Comparison of ENCODE assay signal across 28 cellular contexts in the genomic region with DNA sequence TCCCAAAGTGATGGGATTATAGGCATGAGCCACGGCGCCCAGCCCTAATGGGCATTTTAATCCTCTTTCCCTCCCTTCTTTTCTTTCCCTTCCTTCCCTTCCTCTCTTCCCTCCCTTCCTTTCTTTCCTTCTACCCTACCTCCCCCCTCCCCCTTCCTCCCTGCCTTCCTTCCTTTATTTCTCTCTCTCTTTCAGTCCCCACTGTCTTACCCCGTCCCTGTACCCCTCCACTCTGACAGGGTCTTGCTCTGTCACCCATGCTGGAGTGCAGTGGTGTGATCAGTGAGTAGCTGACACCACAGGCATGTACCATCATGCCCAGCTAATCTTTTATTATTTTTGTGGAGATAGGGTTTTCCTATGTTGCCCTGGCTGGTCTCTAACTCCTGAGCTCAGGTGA. TPM values are rescaled to one million over a fixed set of nuclear protein-coding genes. Genes with fewer than 3 reads are reported as not detected.
A peak's percentile ranks its signal among the peaks of the same experiment; 100 is the strongest.
DNase-seq lines count a peak whose midpoint lies in the region; ATAC-seq and TF ChIP-seq lines count a peak whose summit lies in the region.
"Had no signal": no experiment of that assay in that cellular context is flagged by ENCODE, and none has a peak within 500 bp of the region (broad histone marks: within the 10 kb centered on the region; RNA-seq: fewer than 3 reads in every experiment).

No MANE protein-coding gene starts in this region.

- H3K4me3 ChIP-seq in epithelial cell of esophagus (ENCODE audit: low read length), result no peak overlapping the region
- H3K4me3 ChIP-seq: esophagus muscularis mucosa, heart right ventricle, psoas muscle had no signal

- H3K27ac Mint-ChIP-seq in natural killer cell (peak overlapping the region; percentile 7 to 42), T-helper 17 cell (peak overlapping the region; percentile 49), type B pancreatic cell (peak overlapping the region; percentile 43)
- H3K27ac Mint-ChIP-seq in natural killer cell treated with Interleukin-12 subunit alpha and Interleukin-12 subunit beta and Interleukin-15 and Interleukin-18, amount 100 ng/mL, for 72 hours, result no peak overlapping the region
- H3K27ac Mint-ChIP-seq: activated naive CD4-positive, alpha-beta T cell treated with anti-CD3 and anti-CD28 coated beads, Interleukin-2, amount 10 ng/mL, durations not matched to agents 7 days and 5 days; stimulated activated naive CD8-positive, alpha-beta T cell treated with anti-CD3 and anti-CD28 coated beads, Interleukin-15, Interleukin-2, amounts not matched to agents 100 ng/mL and 50 ng/mL, for 24 hours had no signal

- intact Hi-C loops in natural killer cell (cut with micrococcal nuclease) (no loop called here), left colon (cut with DNase I, micrococcal nuclease) (no loop called here)

- H3K4me1 Mint-ChIP-seq in natural killer cell, result peaks cover 68 to 78% of the 10 kb centered on the region in 2 donors
- peaks cover 52 to 56% of the 10 kb centered on the region in 2 donors for H3K4me1 Mint-ChIP-seq in natural killer cell treated with Interleukin-12 subunit alpha and Interleukin-12 subunit beta and Interleukin-15 and Interleukin-18, amount 100 ng/mL, for 72 hours (ENCODE audit: low read depth in 2 of 2)
- H3K4me1 Mint-ChIP-seq in T-helper 17 cell, result peaks cover 45% of the 10 kb centered on the region
- peaks cover 27% of the 10 kb centered on the region for H3K4me1 Mint-ChIP-seq in type B pancreatic cell (ENCODE audit: unreplicated experiment)

- DNase-seq in natural killer cell (no peak), T-helper 17 cell (no peak), epithelial cell of esophagus (ENCODE audit: low read depth) (peak; percentile 49), type B pancreatic cell (ENCODE audit: extremely low spot score, unreplicated experiment) (no peak), HUDEP-2 (lab: John Stamatoyannopoulos, UW; ENCODE audit: unreplicated experiment in 76 of 76) (no peak), left colon (no peak)
- DNase-seq in natural killer cell treated with Interleukin-12 subunit alpha and Interleukin-12 subunit beta and Interleukin-15 and Interleukin-18, amount 100 ng/mL, for 72 hours (ENCODE audit: low spot score), result no peak
- DNase-seq: activated CD4-positive, alpha-beta T cell treated with anti-CD3 and anti-CD28 coated beads, Interleukin-2, amount 50 U/mL, for 1 hour; activated naive CD4-positive, alpha-beta T cell treated with anti-CD3 and anti-CD28 coated beads, Interleukin-2, amount 10 ng/mL, durations not matched to agents 7 days and 5 days; activated T-cell treated with anti-CD3 and anti-CD28 coated beads, Interleukin-2, amount 50 U/mL, for 72 hours; AML-193; amniotic stem cell; DMS79 treated with DMSO at 0.1 percent for 48 hours; effector memory CD8-positive, alpha-beta T cell; foreskin melanocyte; heart right ventricle; NCI-H1092; NCI-H187; NCI-H2171 treated with DMSO at 0.1 percent for 48 hours; NCI-H510A treated with DMSO at 0.1 percent for 48 hours; NK-92 treated with Interleukin-12 subunit alpha and Interleukin-12 subunit beta, amount 100 ng/mL, for 24 hours; PC-3; psoas muscle; SHP77 treated with DMSO at 0.1 percent for 48 hours; T-helper 9 cell had no signal

- no peak for TF ChIP-seq CTCF in natural killer cell (IDR thresholded peaks at IDR 0.05)
- no peak for TF ChIP-seq CTCF in epithelial cell of esophagus (IDR thresholded peaks at IDR 0.05; ENCODE audit: insufficient read depth, low read depth, low read length, missing control alignments)
- no peak for TF ChIP-seq CTCF in type B pancreatic cell (conservative IDR thresholded peaks at IDR 0.05)

- H3K27me3 Mint-ChIP-seq in natural killer cell (ENCODE audit: low read depth in 2 of 2), result no peaks in the 10 kb centered on the region
- no peaks in the 10 kb centered on the region for H3K27me3 Mint-ChIP-seq in natural killer cell treated with Interleukin-12 subunit alpha and Interleukin-12 subunit beta and Interleukin-15 and Interleukin-18, amount 100 ng/mL, for 72 hours
- no peaks in the 10 kb centered on the region for H3K27me3 Mint-ChIP-seq in T-helper 17 cell
- H3K27me3 Mint-ChIP-seq in type B pancreatic cell, result no peaks in the 10 kb centered on the region
- H3K27me3 Mint-ChIP-seq: activated naive CD4-positive, alpha-beta T cell treated with anti-CD3 and anti-CD28 coated beads, Interleukin-2, amount 10 ng/mL, durations not matched to agents 7 days and 5 days; effector memory CD8-positive, alpha-beta T cell; stimulated activated naive CD8-positive, alpha-beta T cell treated with anti-CD3 and anti-CD28 coated beads, Interleukin-15, Interleukin-2, amounts not matched to agents 100 ng/mL and 50 ng/mL, for 24 hours had no signal

- H3K36me3 Mint-ChIP-seq in natural killer cell (no peaks in the 10 kb centered on the region), T-helper 17 cell (ENCODE audit: low read depth) (no peaks in the 10 kb centered on the region), type B pancreatic cell (peaks cover 17% of the 10 kb centered on the region)
- H3K36me3 Mint-ChIP-seq in natural killer cell treated with Interleukin-12 subunit alpha and Interleukin-12 subunit beta and Interleukin-15 and Interleukin-18, amount 100 ng/mL, for 72 hours, result peaks cover 1% of the 10 kb centered on the region

- H3K4me3 Mint-ChIP-seq in natural killer cell (no peak overlapping the region), T-helper 17 cell (peak overlapping the region; percentile 21), type B pancreatic cell (no peak overlapping the region)
- no peak overlapping the region for H3K4me3 Mint-ChIP-seq in natural killer cell treated with Interleukin-12 subunit alpha and Interleukin-12 subunit beta and Interleukin-15 and Interleukin-18, amount 100 ng/mL, for 72 hours
- H3K4me3 Mint-ChIP-seq: activated naive CD4-positive, alpha-beta T cell treated with anti-CD3 and anti-CD28 coated beads, Interleukin-2, amount 10 ng/mL, durations not matched to agents 7 days and 5 days; activated T-cell treated with anti-CD3 and anti-CD28 coated beads, Interleukin-2, amount 50 U/mL, for 72 hours; stimulated activated naive CD8-positive, alpha-beta T cell treated with anti-CD3 and anti-CD28 coated beads, Interleukin-15, Interleukin-2, amounts not matched to agents 100 ng/mL and 50 ng/mL, for 24 hours had no signal

- no peaks in the 10 kb centered on the region for H3K9me3 ChIP-seq in T-helper 17 cell (ENCODE audit: control insufficient read depth, low read length, poor library complexity, severe bottlenecking)
- H3K9me3 ChIP-seq: esophagus muscularis mucosa, heart right ventricle, psoas muscle had no signal

- ATAC-seq in natural killer cell, result no peak
- ATAC-seq in natural killer cell treated with Interleukin-12 subunit alpha and Interleukin-12 subunit beta and Interleukin-15 and Interleukin-18, amount 100 ng/mL, for 72 hours, result no peak
- ATAC-seq in T-helper 17 cell, result no peak
- no peak for ATAC-seq in HG02973 (IDR thresholded peaks at IDR 0.05; ENCODE audit: unreplicated experiment)
- no peak for ATAC-seq in left colon
- ATAC-seq: activated T-cell treated with anti-CD3 and anti-CD28 coated beads, Interleukin-2, amount 50 U/mL, for 72 hours; effector memory CD8-positive, alpha-beta T cell; heart right ventricle; PC-3; psoas muscle had no signal

- H3K9me3 Mint-ChIP-seq in natural killer cell (no peaks in the 10 kb centered on the region), type B pancreatic cell (no peaks in the 10 kb centered on the region)
- H3K9me3 Mint-ChIP-seq in natural killer cell treated with Interleukin-12 subunit alpha and Interleukin-12 subunit beta and Interleukin-15 and Interleukin-18, amount 100 ng/mL, for 72 hours, result no peaks in the 10 kb centered on the region
- H3K9me3 Mint-ChIP-seq: activated naive CD4-positive, alpha-beta T cell treated with anti-CD3 and anti-CD28 coated beads, Interleukin-2, amount 10 ng/mL, durations not matched to agents 7 days and 5 days; effector memory CD8-positive, alpha-beta T cell; stimulated activated naive CD8-positive, alpha-beta T cell treated with anti-CD3 and anti-CD28 coated beads, Interleukin-15, Interleukin-2, amounts not matched to agents 100 ng/mL and 50 ng/mL, for 24 hours had no signal

RNA-seq across cellular contexts. Expression of gene LCOR, which starts 24.2 kb away (rescaled TPM):
- total RNA-seq in natural killer cell, result 10 to 100 TPM; 68.5 to 92.4 (median 87.7) TPM
- 10 to 100 TPM; 58.7 to 70.2 TPM for total RNA-seq in natural killer cell treated with Interleukin-12 subunit alpha and Interleukin-12 subunit beta and Interleukin-15 and Interleukin-18, amount 100 ng/mL, for 72 hours
- 10 to 100 TPM; 50.5 to 63.0 TPM for total RNA-seq in T-helper 17 cell
- 53.6 and 55.1 TPM in 2 replicates for total RNA-seq in type B pancreatic cell (ENCODE audit: low replicate concordance)
- 10 to 100 TPM; 82.4 to 93.7 TPM for total RNA-seq in left colon

Comparison
In these comparisons a context has a peak if more than half of its experiments do, and no peak if none do; other contexts are left out.
1. H3K27ac Mint-ChIP-seq: peak in natural killer cell (2 of 2), T-helper 17 cell (single experiment) and type B pancreatic cell (single experiment); none in natural killer cell treated with Interleukin-12 subunit alpha and Interleukin-12 subunit beta and Interleukin-15 and Interleukin-18, amount 100 ng/mL, for 72 hours (0 of 2).